ENCODE assay signal across 9 cellular contexts in the genomic region with DNA sequence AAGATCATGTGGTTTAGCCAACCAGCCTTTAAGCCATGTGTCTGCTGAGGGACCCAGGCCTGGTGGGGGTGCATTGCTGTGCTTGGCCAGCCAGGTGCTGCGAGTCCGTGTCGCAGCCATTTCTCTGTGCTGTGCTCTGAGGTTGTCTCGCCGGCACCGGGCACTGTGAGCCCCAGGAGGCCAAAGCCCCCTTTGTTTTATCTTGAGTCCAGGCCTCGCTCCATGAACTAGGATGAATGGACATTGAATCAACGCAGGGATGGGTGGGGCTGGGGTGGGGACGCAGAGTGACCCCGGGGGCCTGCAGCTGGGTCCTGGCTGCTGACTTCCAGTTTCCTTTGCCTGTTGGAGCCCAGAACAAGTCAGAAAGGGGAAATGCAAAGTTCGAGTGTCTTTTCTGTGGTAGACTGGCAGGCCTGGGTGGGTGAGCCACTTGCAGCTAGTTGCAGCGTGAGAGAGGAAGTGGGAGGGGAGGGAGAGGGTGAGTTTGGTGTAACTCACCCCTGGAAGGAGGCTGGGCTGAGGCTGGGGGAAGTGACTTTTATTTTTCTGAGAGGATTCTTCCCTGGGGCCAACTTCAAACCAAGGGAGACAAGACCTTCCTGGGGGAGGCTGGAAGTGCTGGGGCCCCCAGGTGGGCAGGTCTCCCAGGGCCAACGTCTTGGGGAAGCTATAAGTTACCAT.
DNase-seq lines count a peak whose midpoint lies in the region; ATAC-seq and TF ChIP-seq lines count a peak whose summit lies in the region.
"Had no signal": no experiment of that assay in that cellular context is flagged by ENCODE, and none has a peak within 500 bp of the region (broad histone marks: within the 10 kb centered on the region; RNA-seq: fewer than 3 reads in every experiment).

No MANE protein-coding gene starts in this region.

- no peaks in the 10 kb centered on the region for H3K9me3 Mint-ChIP-seq in CD8-positive, alpha-beta memory T cell
- no peaks in the 10 kb centered on the region for H3K9me3 Mint-ChIP-seq in activated CD4-positive, alpha-beta memory T cell treated with anti-CD3 and anti-CD28 coated beads, Interleukin-2, amount 10 ng/mL, durations not matched to agents 7 days and 5 days

- peak overlapping the region; percentile 81 to 98 (median 93) for H3K27ac Mint-ChIP-seq in CD8-positive, alpha-beta memory T cell
- H3K27ac Mint-ChIP-seq in activated CD4-positive, alpha-beta memory T cell treated with anti-CD3 and anti-CD28 coated beads, Interleukin-2, amount 10 ng/mL, durations not matched to agents 7 days and 5 days: peak overlapping the region; percentile 86

- peaks cover 0 to 6% of the 10 kb centered on the region in 2 donors for H3K27me3 Mint-ChIP-seq in CD8-positive, alpha-beta memory T cell
- no peaks in the 10 kb centered on the region for H3K27me3 Mint-ChIP-seq in activated CD4-positive, alpha-beta memory T cell treated with anti-CD3 and anti-CD28 coated beads, Interleukin-2, amount 10 ng/mL, durations not matched to agents 7 days and 5 days

- peaks cover 13 to 65% (median 22%) of the 10 kb centered on the region in 3 donors for H3K36me3 Mint-ChIP-seq in CD8-positive, alpha-beta memory T cell
- H3K36me3 Mint-ChIP-seq in activated CD4-positive, alpha-beta memory T cell treated with anti-CD3 and anti-CD28 coated beads, Interleukin-2, amount 10 ng/mL, durations not matched to agents 7 days and 5 days (ENCODE audit: low read depth): peaks cover 67% of the 10 kb centered on the region

- CTCF ChIA-PET in CD8-positive, alpha-beta memory T cell (lab: Charles Lee): interaction anchor here (1.1 to 1.7 kb wide), 9 partner anchors 9 to 134 kb away, joined by 3 to 9 read pairs (median 5); no protein-coding TSS in a partner anchor
- CTCF ChIA-PET in activated CD4-positive, alpha-beta memory T cell treated with anti-CD3 and anti-CD28 coated beads, Interleukin-2, amount 10 ng/mL, durations not matched to agents 7 days and 5 days (lab: Charles Lee): interaction anchor here (0.7 to 1.9 kb wide), 7 partner anchors 16 to 129 kb away, joined by 3 to 6 read pairs (median 3); no protein-coding TSS in a partner anchor

- intact Hi-C loops in esophagus muscularis mucosa (cut with DNase I): no loop called here

- no peak overlapping the region for H2AFZ ChIP-seq in neuron (ENCODE audit: low read depth, low read length)

- H3K4me3 ChIP-seq in CD8-positive, alpha-beta memory T cell (ENCODE audit: low read length): peak overlapping the region; percentile 59
- no peak overlapping the region for H3K4me3 ChIP-seq in esophagus muscularis mucosa
- H3K4me3 ChIP-seq in neuron (ENCODE audit: low read length): peak overlapping the region; percentile 47
- H3K4me3 ChIP-seq in BE2C (ENCODE audit: low read depth, low read length): no peak overlapping the region

- H3K4me1 Mint-ChIP-seq in CD8-positive, alpha-beta memory T cell: peaks cover 78 to 97% (median 88%) of the 10 kb centered on the region in 3 donors
- peaks cover 84% of the 10 kb centered on the region for H3K4me1 Mint-ChIP-seq in activated CD4-positive, alpha-beta memory T cell treated with anti-CD3 and anti-CD28 coated beads, Interleukin-2, amount 10 ng/mL, durations not matched to agents 7 days and 5 days

- H3K4me1 ChIP-seq in CD8-positive, alpha-beta memory T cell (ENCODE audit: insufficient read depth, low read length): peaks cover 93% of the 10 kb centered on the region
- H3K4me1 ChIP-seq in esophagus muscularis mucosa (peaks cover 67 to 98% (median 87%) of the 10 kb centered on the region in 4 donors), neuron (ENCODE audit: insufficient read depth, low read length) (peaks cover 40% of the 10 kb centered on the region), BE2C (peaks cover 5% of the 10 kb centered on the region)

- H3K9me3 ChIP-seq in CD8-positive, alpha-beta memory T cell (ENCODE audit: low read length): no peaks in the 10 kb centered on the region
- H3K9me3 ChIP-seq in esophagus muscularis mucosa (no peaks in the 10 kb centered on the region), neuron (ENCODE audit: low read length) (no peaks in the 10 kb centered on the region), BE2C (no peaks in the 10 kb centered on the region)
- H3K9me3 ChIP-seq: HAP-1 had no signal

- DNase-seq in CD8-positive, alpha-beta memory T cell: peak; percentile 56 to 88 (median 81)
- DNase-seq in M059J (ENCODE audit: low read depth) (peak; percentile 73), esophagus muscularis mucosa (ENCODE audit: extremely low spot score) (no peak), T1000 (lab: John Stamatoyannopoulos, UW) (no peak), BE2C (no peak)
- peak; percentile 87 for DNase-seq in activated CD4-positive, alpha-beta memory T cell treated with anti-CD3 and anti-CD28 coated beads, Interleukin-2, amount 10 ng/mL, durations not matched to agents 7 days and 5 days

- no peak for TF ChIP-seq POLR2A in esophagus muscularis mucosa (IDR thresholded peaks at IDR 0.05; ENCODE audit: low read depth)

- peak overlapping the region; percentile 27 for H3K27ac ChIP-seq in CD8-positive, alpha-beta memory T cell (ENCODE audit: low read depth, low read length)
- H3K27ac ChIP-seq in esophagus muscularis mucosa (replicated peaks in 1 of 4): peak overlapping the region; percentile 38 to 69 (median 60)

- 46% methylated on average over 12 of the region's 13 CpGs for WGBS in esophagus muscularis mucosa

- TF ChIP-seq CTCF in esophagus muscularis mucosa (IDR thresholded peaks at IDR 0.05) (no peak), BE2C (IDR thresholded peaks at IDR 0.05; ENCODE audit: low read depth, low read length) (no peak)

- H3K36me3 ChIP-seq in CD8-positive, alpha-beta memory T cell (ENCODE audit: insufficient read depth, low read length): peaks cover 23% of the 10 kb centered on the region
- peaks cover 0 to 14% (median 5%) of the 10 kb centered on the region in 4 donors for H3K36me3 ChIP-seq in esophagus muscularis mucosa
- H3K36me3 ChIP-seq in neuron (ENCODE audit: insufficient read depth, low read length): peaks cover 4% of the 10 kb centered on the region
- H3K36me3 ChIP-seq in BE2C: peaks cover 11% of the 10 kb centered on the region
- H3K36me3 ChIP-seq: HAP-1 had no signal

- no peak for TF ChIP-seq EP300 in esophagus muscularis mucosa (IDR thresholded peaks at IDR 0.05)

- POLR2A ChIA-PET in CD8-positive, alpha-beta memory T cell (lab: Charles Lee): interaction anchor here (0.5 to 2.1 kb wide), 18 partner anchors 8 to 134 kb away, joined by 3 to 15 read pairs (median 4); no protein-coding TSS in a partner anchor
- POLR2A ChIA-PET in activated CD4-positive, alpha-beta memory T cell treated with anti-CD3 and anti-CD28 coated beads, Interleukin-2, amount 10 ng/mL, durations not matched to agents 7 days and 5 days (lab: Charles Lee): interaction anchor here (1.0 to 9.0 kb wide), 12 partner anchors 8 to 125 kb away, joined by 3 to 118 read pairs (median 5); no protein-coding TSS in a partner anchor

- no peaks in the 10 kb centered on the region for H3K27me3 ChIP-seq in CD8-positive, alpha-beta memory T cell (ENCODE audit: insufficient read depth, low read length, poor library complexity, severe bottlenecking)
- H3K27me3 ChIP-seq in esophagus muscularis mucosa (no peaks in the 10 kb centered on the region), neuron (ENCODE audit: insufficient read depth, low read length) (no peaks in the 10 kb centered on the region), BE2C (no peaks in the 10 kb centered on the region)

- H3K4me3 Mint-ChIP-seq in CD8-positive, alpha-beta memory T cell: peak overlapping the region; percentile 41 to 90 (median 84)
- peak overlapping the region; percentile 59 for H3K4me3 Mint-ChIP-seq in activated CD4-positive, alpha-beta memory T cell treated with anti-CD3 and anti-CD28 coated beads, Interleukin-2, amount 10 ng/mL, durations not matched to agents 7 days and 5 days

- ATAC-seq in GM21528 (IDR thresholded peaks at IDR 0.05; ENCODE audit: low FRiP score, unreplicated experiment): peak; percentile 46

Comparison
In these comparisons a context has a peak if more than half of its experiments do, and no peak if none do; other contexts are left out.
1. DNase-seq: peak in CD8-positive, alpha-beta memory T cell (5 of 5), M059J (single experiment) and activated CD4-positive, alpha-beta memory T cell treated with anti-CD3 and anti-CD28 coated beads, Interleukin-2, amount 10 ng/mL, durations not matched to agents 7 days and 5 days (single experiment); none in esophagus muscularis mucosa (single experiment), T1000 (single experiment) and BE2C (single experiment).
2. H3K4me3 ChIP-seq: peak in CD8-positive, alpha-beta memory T cell (single experiment) and neuron (single experiment); none in esophagus muscularis mucosa (0 of 4) and BE2C (single experiment).